ENCODE assay signal across 15 cellular contexts in the genomic region with DNA sequence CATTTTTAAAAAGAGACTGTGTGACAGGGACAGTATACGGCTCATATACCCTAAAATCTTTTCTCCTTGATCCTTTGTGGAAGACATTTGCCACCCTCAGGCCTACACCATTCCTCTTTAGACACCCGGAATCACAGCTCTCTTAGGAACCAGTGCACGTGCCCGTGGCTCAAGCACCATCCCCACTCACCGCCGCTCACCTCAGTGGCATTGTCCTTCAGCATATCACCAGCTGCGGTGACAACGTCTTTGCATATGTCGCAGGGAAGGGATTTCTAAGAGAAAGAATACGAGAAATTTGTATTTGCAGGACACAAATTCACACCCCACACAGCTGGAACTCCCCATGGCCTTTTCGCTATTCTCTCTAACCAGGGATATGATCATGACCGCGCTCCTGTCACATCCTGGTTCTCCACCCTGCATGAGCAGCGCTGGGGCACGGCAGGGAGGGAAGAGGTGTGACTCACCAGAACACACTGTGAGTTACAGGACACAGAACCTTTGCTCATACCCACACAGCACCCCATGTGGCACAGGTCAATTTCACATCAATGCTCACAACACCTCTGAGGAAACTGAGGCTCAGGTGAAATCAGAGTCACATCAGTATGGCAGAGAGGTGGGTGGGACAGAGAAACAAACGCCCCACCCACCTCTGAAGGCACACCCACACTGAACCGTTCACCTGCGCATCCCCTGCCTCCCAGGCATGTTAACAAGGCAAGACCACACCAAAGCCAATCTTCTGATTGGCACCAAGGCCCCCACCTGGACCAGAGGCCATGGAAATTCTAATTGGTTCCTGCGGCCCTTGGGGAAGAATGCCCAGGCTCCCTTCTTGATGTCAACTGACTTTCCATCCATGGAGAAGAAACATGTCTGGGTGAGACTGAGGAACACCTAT. TPM values are rescaled to one million over a fixed set of nuclear protein-coding genes. Genes with fewer than 3 reads are reported as not detected.
DNase-seq lines count a peak whose midpoint lies in the region; ATAC-seq and TF ChIP-seq lines count a peak whose summit lies in the region.
"Had no signal": no experiment of that assay in that cellular context is flagged by ENCODE, and none has a peak within 500 bp of the region (broad histone marks: within the 10 kb centered on the region; RNA-seq: fewer than 3 reads in every experiment).

No MANE protein-coding gene starts in this region.

- H3K4me3 ChIP-seq in fibroblast of lung (replicated peaks in 1 of 4; ENCODE audit: control extremely low read depth in 1 of 4, insufficient read depth in 1 of 4, low read depth in 3 of 4, low read length in 4 of 4): no peak overlapping the region
- H3K4me3 ChIP-seq in skeletal muscle satellite cell (ENCODE audit: low read length): no peak overlapping the region
- no peak overlapping the region for H3K4me3 ChIP-seq in sigmoid colon
- H3K4me3 ChIP-seq: lung had no signal

- H2AFZ ChIP-seq in fibroblast of lung (ENCODE audit: low read length): no peak overlapping the region

- no peak overlapping the region for H3K4me2 ChIP-seq in fibroblast of lung (ENCODE audit: extremely low read depth, insufficient read depth, low read length)
- peak overlapping the region; percentile 5 for H3K4me2 ChIP-seq in skeletal muscle satellite cell (ENCODE audit: low read length)

- DNase-seq in HCEC 1CT (peak; percentile 61), amniotic epithelial cell (ENCODE audit: low read depth) (peak; percentile 59), fibroblast of lung (ENCODE audit: low read depth in 2 of 2) (peak; percentile 43 to 57), cerebellum (ENCODE audit: low spot score) (no peak), sigmoid colon (no peak)
- DNase-seq: activated CD4-positive, alpha-beta memory T cell treated with anti-CD3 and anti-CD28 coated beads, Interleukin-2, amount 10 ng/mL, durations not matched to agents 7 days and 5 days; activated naive CD4-positive, alpha-beta T cell; CD4-positive, alpha-beta memory T cell; GDM1; stimulated activated CD4-positive, alpha-beta T cell treated with anti-CD3 and anti-CD28 coated beads, Interleukin-2, amount 100 ng/mL, for 48 hours; stimulated activated naive CD4-positive, alpha-beta T cell treated with Interleukin-2 at 50 U/mL for 16 hours had no signal

- no peak overlapping the region for H3K27ac ChIP-seq in fibroblast of lung (ENCODE audit: insufficient read depth, low read length)
- no peak overlapping the region for H3K27ac ChIP-seq in sigmoid colon

- H3K9me3 ChIP-seq in fibroblast of lung (ENCODE audit: control insufficient read depth, insufficient read depth, low read depth, low read length) (no peaks in the 10 kb centered on the region), skeletal muscle satellite cell (replicated peaks; ENCODE audit: low read length) (no peaks in the 10 kb centered on the region), sigmoid colon (no peaks in the 10 kb centered on the region)

- TF ChIP-seq EP300 in sigmoid colon (IDR thresholded peaks at IDR 0.05): no peak

- H3K27me3 ChIP-seq in fibroblast of lung (ENCODE audit: control insufficient read depth, insufficient read depth, low read length): no peaks in the 10 kb centered on the region
- no peaks in the 10 kb centered on the region for H3K27me3 ChIP-seq in skeletal muscle satellite cell (ENCODE audit: control insufficient read depth, insufficient read depth, low read length)
- no peaks in the 10 kb centered on the region for H3K27me3 ChIP-seq in sigmoid colon

- no peak for ATAC-seq in HG03280 (IDR thresholded peaks at IDR 0.05; ENCODE audit: unreplicated experiment)
- no peak for ATAC-seq in GM21723 (IDR thresholded peaks at IDR 0.05; ENCODE audit: unreplicated experiment)

- peaks cover 11% of the 10 kb centered on the region for H3K4me1 ChIP-seq in fibroblast of lung (ENCODE audit: control insufficient read depth, extremely low read depth, insufficient read depth, low read length)
- H3K4me1 ChIP-seq in skeletal muscle satellite cell (ENCODE audit: control insufficient read depth, insufficient read depth, low read length): peaks cover 27% of the 10 kb centered on the region
- H3K4me1 ChIP-seq in sigmoid colon: peaks cover 0 to 41% (median 25%) of the 10 kb centered on the region in 4 donors

- TF ChIP-seq CTCF in fibroblast of lung (conservative IDR thresholded peaks at IDR 0.05 in 1 of 2, IDR thresholded peaks at IDR 0.05 in 1 of 2; ENCODE audit: low read depth in 1 of 2, low read length in 2 of 2): no peak
- no peak for TF ChIP-seq CTCF in sigmoid colon (IDR thresholded peaks at IDR 0.05)

- peaks cover 39% of the 10 kb centered on the region for H3K79me2 ChIP-seq in fibroblast of lung (ENCODE audit: control insufficient read depth, insufficient read depth, low read length)

- no peak for TF ChIP-seq POLR2A in sigmoid colon (IDR thresholded peaks at IDR 0.05)

- 89 to 92% methylated on average over 19 of the region's 19 CpGs for WGBS in sigmoid colon, 2 donors

- H3K36me3 ChIP-seq in fibroblast of lung (ENCODE audit: control insufficient read depth, insufficient read depth, low read length): peaks cover 19% of the 10 kb centered on the region
- peaks cover 48% of the 10 kb centered on the region for H3K36me3 ChIP-seq in skeletal muscle satellite cell (ENCODE audit: insufficient read depth, low read length)
- peaks cover 34 to 64% (median 53%) of the 10 kb centered on the region in 4 donors for H3K36me3 ChIP-seq in sigmoid colon

- H3K9ac ChIP-seq in fibroblast of lung (ENCODE audit: insufficient read depth, low read length) (no peak overlapping the region), skeletal muscle satellite cell (ENCODE audit: low read depth, low read length) (no peak overlapping the region)

- H4K20me1 ChIP-seq in fibroblast of lung (ENCODE audit: control insufficient read depth, extremely low read depth, insufficient read depth, low read length): peaks cover 3% of the 10 kb centered on the region

- intact Hi-C loops in sigmoid colon (cut with DNase I): loop anchor here (10.0 kb wide), 1 partner anchor 53 kb away; no protein-coding TSS in a partner anchor

RNA-seq across cellular contexts. Expression of a gene that starts 19.2 kb away (rescaled TPM):
- total RNA-seq in fibroblast of lung (1,180 and 1,808 TPM in 2 replicates), cerebellum (366 TPM), sigmoid colon (100 to 1,000 TPM; 624 to 671 (median 644) TPM)
- polyA plus RNA-seq in fibroblast of lung (967 and 1,566 TPM in 2 replicates), sigmoid colon (100 to 1,000 TPM; 200 to 960 (median 503) TPM)
- 630 and 1,072 TPM in 2 replicates for polyA plus RNA-seq in fibroblast of lung (2012)
- 530 and 547 TPM in 2 replicates for polyA minus RNA-seq in fibroblast of lung (ENCODE audit: low replicate concordance)
- total RNA-seq in skeletal muscle satellite cell (2012; rRNA removed): 390 and 542 TPM in 2 replicates

RNA-seq across cellular contexts. Expression of a gene that starts 58.6 kb away (rescaled TPM):
- total RNA-seq in fibroblast of lung: 24.4 and 44.1 TPM in 2 replicates
- 14.1 and 39.9 TPM in 2 replicates for polyA plus RNA-seq in fibroblast of lung
- 29.2 and 57.9 TPM in 2 replicates for polyA plus RNA-seq in fibroblast of lung (2012)
- 38.7 and 156 TPM in 2 replicates for polyA minus RNA-seq in fibroblast of lung (ENCODE audit: low replicate concordance)
- total RNA-seq in skeletal muscle satellite cell (2012; rRNA removed): 7.9 and 15.5 TPM in 2 replicates
- 4.7 TPM for total RNA-seq in cerebellum
- 10 to 100 TPM; 24.6 to 46.7 (median 40.3) TPM for total RNA-seq in sigmoid colon
- polyA plus RNA-seq in sigmoid colon: 10 to 100 TPM; 12.0 to 73.1 (median 30.7) TPM

Comparison
In these comparisons a context has a peak if more than half of its experiments do, and no peak if none do; other contexts are left out.
1. DNase-seq: peak in HCEC 1CT (single experiment), amniotic epithelial cell (single experiment) and fibroblast of lung (2 of 2); none in cerebellum (single experiment) and sigmoid colon (single experiment).